ENCODE assay signal across 18 cellular contexts in genomic region chr2:119198267-119198840, GRCh38. TPM values are rescaled to one million over a fixed set of nuclear protein-coding genes. Genes with fewer than 3 reads are reported as not detected.
A peak's percentile ranks its signal among the peaks of the same experiment; 100 is the strongest.
DNase-seq lines count a peak whose midpoint lies in the region; ATAC-seq and TF ChIP-seq lines count a peak whose summit lies in the region.
"Had no signal": no experiment of that assay in that cellular context is flagged by ENCODE, and none has a peak within 500 bp of the region (broad histone marks: within the 10 kb centered on the region; RNA-seq: fewer than 3 reads in every experiment).

No MANE protein-coding gene starts in this region.

- no peaks in the 10 kb centered on the region for H3K9me3 Mint-ChIP-seq in Caco-2 (ENCODE audit: unreplicated experiment)
- H3K9me3 Mint-ChIP-seq in endothelial cell (ENCODE audit: unreplicated experiment): peaks cover 5% of the 10 kb centered on the region
- no peaks in the 10 kb centered on the region for H3K9me3 Mint-ChIP-seq in naive thymus-derived CD8-positive, alpha-beta T cell
- H3K9me3 Mint-ChIP-seq: activated naive CD8-positive, alpha-beta T cell treated with anti-CD3 and anti-CD28 coated beads, Interleukin-2, amount 50 U/mL, for 24 hours had no signal

- BruUV-seq in Caco-2 (replicated peaks; lab: Mats Ljungman, UMichigan): no TSS peak

- H3K27me3 ChIP-seq in Caco-2 (replicated peaks; ENCODE audit: control insufficient read depth, insufficient read depth, low read length): no peaks in the 10 kb centered on the region
- H3K27me3 ChIP-seq in osteoblast (ENCODE audit: insufficient read depth, low read length): peaks cover 21% of the 10 kb centered on the region
- no peaks in the 10 kb centered on the region for H3K27me3 ChIP-seq in vagina
- H3K27me3 ChIP-seq in suprapubic skin: peaks cover 3% of the 10 kb centered on the region
- H3K27me3 ChIP-seq: BLaER1 treated with 17β-estradiol and CSF1 and Interleukin-3, amounts not matched to agents 10 nM and 100 nM; colonic mucosa; tibial nerve had no signal

- no peak overlapping the region for H2AFZ ChIP-seq in osteoblast (ENCODE audit: low read length)

- CTCF ChIA-PET in Caco-2 (lab: Charles Lee): interaction anchor here (0.8 kb wide), 1 partner anchor 12 kb away, joined by 3 read pairs; no protein-coding TSS in a partner anchor

- ATAC-seq in naive thymus-derived CD8-positive, alpha-beta T cell: no peak
- no peak for ATAC-seq in GM21390 (IDR thresholded peaks at IDR 0.05; ENCODE audit: unreplicated experiment)
- ATAC-seq: activated naive CD8-positive, alpha-beta T cell treated with anti-CD3 and anti-CD28 coated beads, Interleukin-2, amount 50 U/mL, for 24 hours had no signal

- H3K27ac Mint-ChIP-seq in Caco-2 (ENCODE audit: unreplicated experiment) (peak overlapping the region; percentile 49), endothelial cell (ENCODE audit: unreplicated experiment) (peak overlapping the region; percentile 80)
- H3K27ac Mint-ChIP-seq in naive thymus-derived CD8-positive, alpha-beta T cell: no peak overlapping the region
- H3K27ac Mint-ChIP-seq: activated naive CD8-positive, alpha-beta T cell treated with anti-CD3 and anti-CD28 coated beads, Interleukin-2, amount 50 U/mL, for 24 hours had no signal

- 78% methylated on average over 6 of the region's 6 CpGs for WGBS in suprapubic skin

- H3K36me3 Mint-ChIP-seq in Caco-2 (ENCODE audit: insufficient read depth, unreplicated experiment): no peaks in the 10 kb centered on the region
- peaks cover 10% of the 10 kb centered on the region for H3K36me3 Mint-ChIP-seq in endothelial cell (ENCODE audit: low read depth, unreplicated experiment)
- peaks cover 0 to 3% (median 0%) of the 10 kb centered on the region in 3 donors for H3K36me3 Mint-ChIP-seq in naive thymus-derived CD8-positive, alpha-beta T cell

- no peak overlapping the region for H3K4me2 ChIP-seq in osteoblast (ENCODE audit: insufficient read depth, low read length)
- H3K4me2 ChIP-seq: BLaER1 treated with 17β-estradiol and CSF1 and Interleukin-3, amounts not matched to agents 10 nM and 100 nM had no signal

- H4K20me1 ChIP-seq in osteoblast (ENCODE audit: insufficient read depth, low read length): no peaks in the 10 kb centered on the region
- H4K20me1 ChIP-seq: BLaER1 treated with 17β-estradiol and CSF1 and Interleukin-3, amounts not matched to agents 10 nM and 100 nM had no signal

- H3K79me2 ChIP-seq in osteoblast (ENCODE audit: insufficient read depth, low read length): no peaks in the 10 kb centered on the region

- DNase-seq in Caco-2: peak; percentile 45 to 58
- peak; percentile 4 for DNase-seq in OCI-M1 (lab: John Stamatoyannopoulos, UW)
- no peak for DNase-seq in endothelial cell (ENCODE audit: low spot score)
- peak; percentile 87 for DNase-seq in osteoblast (ENCODE audit: insufficient read length, low spot score, missing footprints)
- DNase-seq in vagina (ENCODE audit: extremely low spot score in 2 of 2): no peak
- no peak for DNase-seq in naive thymus-derived CD8-positive, alpha-beta T cell
- no peak for DNase-seq in suprapubic skin (ENCODE audit: low spot score in 2 of 2)
- DNase-seq: activated CD4-positive, alpha-beta T cell treated with anti-CD3 and anti-CD28 coated beads, Interleukin-2, amount 50 U/mL, for 48 hours; activated naive CD8-positive, alpha-beta T cell treated with anti-CD3 and anti-CD28 coated beads, Interleukin-2, amount 50 U/mL, for 24 hours; colonic mucosa; DMS79; H7; heart right ventricle; NCI-H1092 treated with DMSO at 0.1 percent for 48 hours had no signal

- TF ChIP-seq POLR2A in vagina (IDR thresholded peaks at IDR 0.05): no peak
- TF ChIP-seq POLR2A in suprapubic skin (IDR thresholded peaks at IDR 0.05): no peak

- H3K4me1 Mint-ChIP-seq in Caco-2 (ENCODE audit: low read depth, unreplicated experiment) (peaks cover 28% of the 10 kb centered on the region), endothelial cell (ENCODE audit: unreplicated experiment) (peaks cover 45% of the 10 kb centered on the region)
- H3K4me1 Mint-ChIP-seq in naive thymus-derived CD8-positive, alpha-beta T cell: no peaks in the 10 kb centered on the region
- H3K4me1 Mint-ChIP-seq: activated naive CD8-positive, alpha-beta T cell treated with anti-CD3 and anti-CD28 coated beads, Interleukin-2, amount 50 U/mL, for 24 hours had no signal

- H3K4me3 Mint-ChIP-seq in Caco-2 (ENCODE audit: unreplicated experiment): peak overlapping the region; percentile 13
- H3K4me3 Mint-ChIP-seq in endothelial cell (ENCODE audit: unreplicated experiment): peak overlapping the region; percentile 3
- no peak overlapping the region for H3K4me3 Mint-ChIP-seq in naive thymus-derived CD8-positive, alpha-beta T cell
- H3K4me3 Mint-ChIP-seq: activated naive CD8-positive, alpha-beta T cell treated with anti-CD3 and anti-CD28 coated beads, Interleukin-2, amount 50 U/mL, for 24 hours had no signal

- TF ChIP-seq EP300 in suprapubic skin (IDR thresholded peaks at IDR 0.05): no peak

- no peaks in the 10 kb centered on the region for H3K36me3 ChIP-seq in Caco-2 (ENCODE audit: control insufficient read depth, insufficient read depth, low read length)
- H3K36me3 ChIP-seq in osteoblast (ENCODE audit: insufficient read depth, low read length): no peaks in the 10 kb centered on the region
- H3K36me3 ChIP-seq in vagina: no peaks in the 10 kb centered on the region
- H3K36me3 ChIP-seq in suprapubic skin: no peaks in the 10 kb centered on the region
- H3K36me3 ChIP-seq: BLaER1 treated with 17β-estradiol and CSF1 and Interleukin-3, amounts not matched to agents 10 nM and 100 nM; colonic mucosa; heart right ventricle; tibial nerve had no signal

- H3K4me1 ChIP-seq in Caco-2 (peaks cover 34% of the 10 kb centered on the region), osteoblast (ENCODE audit: insufficient read depth, low read length) (peaks cover 19% of the 10 kb centered on the region), vagina (no peaks in the 10 kb centered on the region), suprapubic skin (no peaks in the 10 kb centered on the region)
- H3K4me1 ChIP-seq: colonic mucosa had no signal

- H3K27me3 Mint-ChIP-seq in Caco-2 (ENCODE audit: insufficient read depth, unreplicated experiment) (no peaks in the 10 kb centered on the region), endothelial cell (ENCODE audit: unreplicated experiment) (peaks cover 2% of the 10 kb centered on the region)
- peaks cover 8 to 39% (median 24%) of the 10 kb centered on the region in 5 donors for H3K27me3 Mint-ChIP-seq in naive thymus-derived CD8-positive, alpha-beta T cell

- TF ChIP-seq CTCF in Caco-2 (IDR thresholded peaks at IDR 0.05; ENCODE audit: insufficient read depth in 1 of 2, low read depth in 1 of 2, low read length in 1 of 2, severe bottlenecking in 1 of 2, unreplicated experiment in 1 of 2) (no peak), endothelial cell (IDR thresholded peaks at IDR 0.05; ENCODE audit: unreplicated experiment) (no peak), osteoblast (IDR thresholded peaks at IDR 0.05; ENCODE audit: extremely low read depth, low read depth, low read length) (no peak), vagina (IDR thresholded peaks at IDR 0.05) (no peak), suprapubic skin (IDR thresholded peaks at IDR 0.05) (no peak)

- POLR2A ChIA-PET in Caco-2 (lab: Charles Lee): no interaction called here
- POLR2A ChIA-PET in naive thymus-derived CD8-positive, alpha-beta T cell (lab: Charles Lee): no interaction called here

- intact Hi-C loops in Caco-2 (cut with micrococcal nuclease; ENCODE audit: unreplicated experiment): no loop called here
- intact Hi-C loops in vagina (cut with DNase I): no loop called here

- H3K4me3 ChIP-seq in Caco-2 (ENCODE audit: low read depth, low read length): no peak overlapping the region
- no peak overlapping the region for H3K4me3 ChIP-seq in osteoblast (ENCODE audit: insufficient read depth, low read length)
- H3K4me3 ChIP-seq in vagina: no peak overlapping the region
- no peak overlapping the region for H3K4me3 ChIP-seq in suprapubic skin
- H3K4me3 ChIP-seq: BLaER1 treated with 17β-estradiol and CSF1 and Interleukin-3, amounts not matched to agents 10 nM and 100 nM; colonic mucosa; heart right ventricle; tibial nerve had no signal

- no peaks in the 10 kb centered on the region for H3K9me3 ChIP-seq in Caco-2
- H3K9me3 ChIP-seq in osteoblast (ENCODE audit: low read depth, low read length): no peaks in the 10 kb centered on the region
- H3K9me3 ChIP-seq in vagina: no peaks in the 10 kb centered on the region
- no peaks in the 10 kb centered on the region for H3K9me3 ChIP-seq in suprapubic skin
- H3K9me3 ChIP-seq: BLaER1 treated with 17β-estradiol and CSF1 and Interleukin-3, amounts not matched to agents 10 nM and 100 nM; colonic mucosa; heart right ventricle; tibial nerve had no signal

- no peak overlapping the region for H3K27ac ChIP-seq in osteoblast (ENCODE audit: low read depth, low read length)
- no peak overlapping the region for H3K27ac ChIP-seq in vagina
- no peak overlapping the region for H3K27ac ChIP-seq in suprapubic skin
- H3K27ac ChIP-seq: BLaER1 treated with 17β-estradiol and CSF1 and Interleukin-3, amounts not matched to agents 10 nM and 100 nM; colonic mucosa; heart right ventricle; tibial nerve had no signal

RNA-seq across cellular contexts. Expression of gene STEAP3, which starts 25.3 kb away (rescaled TPM):
- total RNA-seq in Caco-2 (2022): 20.1 and 20.4 TPM in 2 replicates
- total RNA-seq in endothelial cell (ENCODE audit: unreplicated experiment): 17.9 TPM
- total RNA-seq in osteoblast: 27.4 and 40.9 TPM in 2 replicates
- total RNA-seq in vagina: 22.1 TPM
- not detected for total RNA-seq in naive thymus-derived CD8-positive, alpha-beta T cell
- under 1 TPM in 1 of 3 donors, not detected in 2; 0.24 TPM for polyA plus RNA-seq in naive thymus-derived CD8-positive, alpha-beta T cell
- 10 to 100 TPM; 18.3 to 21.7 (median 20.6) TPM for total RNA-seq in suprapubic skin

RNA-seq across cellular contexts. Expression of gene C1QL2, which starts 39.8 kb away (rescaled TPM):
- total RNA-seq in Caco-2 (2022): not detected in 2 replicates
- total RNA-seq in endothelial cell (ENCODE audit: unreplicated experiment): not detected
- total RNA-seq in osteoblast: not detected in 2 replicates
- not detected for total RNA-seq in vagina
- total RNA-seq in naive thymus-derived CD8-positive, alpha-beta T cell: not detected
- not detected for polyA plus RNA-seq in naive thymus-derived CD8-positive, alpha-beta T cell
- total RNA-seq in suprapubic skin: under 1 TPM in 1 of 4 donors, not detected in 3; 0.76 TPM
- total RNA-seq: colonic mucosa, epithelial cell of proximal tubule, heart right ventricle, tibial nerve had no signal

Comparison
In these comparisons a context has a peak if more than half of its experiments do, and no peak if none do; other contexts are left out.
1. DNase-seq: peak in Caco-2 (2 of 2), OCI-M1 (single experiment) and osteoblast (single experiment); none in endothelial cell (single experiment), vagina (0 of 2), naive thymus-derived CD8-positive, alpha-beta T cell (0 of 10) and suprapubic skin (0 of 2).
2. H3K27ac Mint-ChIP-seq: peak in Caco-2 (single experiment) and endothelial cell (single experiment); none in naive thymus-derived CD8-positive, alpha-beta T cell (0 of 10).
3. H3K4me3 Mint-ChIP-seq: peak in Caco-2 (single experiment) and endothelial cell (single experiment); none in naive thymus-derived CD8-positive, alpha-beta T cell (0 of 10).
4. RNA of gene STEAP3, which starts 25.3 kb away (total RNA-seq): 27.4 to 40.9 TPM in osteoblast, 22.1 TPM in vagina (single experiment), 18.3 to 21.7 TPM in suprapubic skin, 20.1 to 20.4 TPM in Caco-2 and 17.9 TPM in endothelial cell (single experiment); not detected in naive thymus-derived CD8-positive, alpha-beta T cell; every median in the first group is over 10 times any median in the second.